24 cellular contexts compared by ENCODE assay signal in the genomic region with DNA sequence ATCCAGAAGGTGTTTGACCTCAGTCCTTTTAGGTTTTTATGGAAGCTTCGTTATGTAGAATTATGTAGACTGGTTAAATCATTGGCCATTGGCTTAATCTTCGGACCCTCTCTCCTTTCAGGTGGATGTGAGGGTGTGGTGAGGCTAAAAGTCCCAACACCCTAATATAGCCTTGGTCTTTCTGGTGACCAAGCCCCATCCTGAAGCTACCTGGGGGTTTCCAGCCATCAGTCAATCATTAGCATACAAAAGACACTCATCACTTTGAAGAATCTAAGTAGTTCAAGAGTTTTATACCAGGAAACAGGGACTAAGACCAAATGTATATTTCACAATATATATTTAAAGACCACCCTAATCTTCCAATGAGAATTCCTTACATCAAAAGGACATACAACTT. TPM values are rescaled to one million over a fixed set of nuclear protein-coding genes. Genes with fewer than 3 reads are reported as not detected.
A peak's percentile ranks its signal among the peaks of the same experiment; 100 is the strongest.
DNase-seq lines count a peak whose midpoint lies in the region; ATAC-seq and TF ChIP-seq lines count a peak whose summit lies in the region.
"Had no signal": no experiment of that assay in that cellular context is flagged by ENCODE, and none has a peak within 500 bp of the region (broad histone marks: within the 10 kb centered on the region; RNA-seq: fewer than 3 reads in every experiment).

No MANE protein-coding gene starts in this region.

- H3K9me3 Mint-ChIP-seq in neural progenitor cell = no peaks in the 10 kb centered on the region
- H3K9me3 Mint-ChIP-seq: CD4-positive, alpha-beta memory T cell; CD8-positive, alpha-beta memory T cell had no signal

- H3K4me1 Mint-ChIP-seq in neural progenitor cell = peaks cover 22% of the 10 kb centered on the region

- no peak overlapping the region for H3K4me2 ChIP-seq in neural progenitor cell
- H3K4me2 ChIP-seq: A549 had no signal

- H3K4me3 ChIP-seq in gastrocnemius medialis (peak overlapping the region in 1 of 4 donors; percentile 78), neural progenitor cell (no peak overlapping the region)
- H3K4me3 ChIP-seq: A549, GM12878 had no signal

- H3K4me1 ChIP-seq in gastrocnemius medialis = peaks cover 10 to 14% of the 10 kb centered on the region in 2 donors
- peaks cover 33% of the 10 kb centered on the region for H3K4me1 ChIP-seq in neural progenitor cell
- H3K4me1 ChIP-seq: A549 had no signal

- H3K27me3 ChIP-seq in gastrocnemius medialis = no peaks in the 10 kb centered on the region
- peaks cover 16% of the 10 kb centered on the region for H3K27me3 ChIP-seq in neural progenitor cell

- H3F3A ChIP-seq in neural progenitor cell (ENCODE audit: low read depth) = peaks cover 3% of the 10 kb centered on the region

- DNase-seq in gastrocnemius medialis (no peak), CD1c-positive myeloid dendritic cell (ENCODE audit: extremely low spot score) (no peak), neural progenitor cell (ENCODE audit: low spot score) (no peak)
- DNase-seq: AML-193; CD4-positive, alpha-beta memory T cell; CD4-positive, CD25-positive, alpha-beta regulatory T cell; CD8-positive, alpha-beta memory T cell; COR-L47; DMS 273 treated with DMSO at 0.1 percent for 48 hours; DMS153; DMS53; DMS79; DND-41; EL; GDM1 had no signal

- H3K9me3 ChIP-seq in gastrocnemius medialis (no peaks in the 10 kb centered on the region), neural progenitor cell (ENCODE audit: low read depth) (no peaks in the 10 kb centered on the region)
- H3K9me3 ChIP-seq: A549 had no signal

- H3K27me3 Mint-ChIP-seq in neural progenitor cell (ENCODE audit: insufficient read depth, low read depth) = peaks cover 9% of the 10 kb centered on the region

- no peak for TF ChIP-seq POLR2A in gastrocnemius medialis (IDR thresholded peaks at IDR 0.05)

- in situ Hi-C loops in gastrocnemius medialis (cut with MboI; ENCODE audit: low sequenced_read_pairs in 4 of 4) = loop anchor here in 1 of 4 donors (10.0 kb wide), 1 partner anchor 120 kb away; no protein-coding TSS in a partner anchor

- H3K27ac ChIP-seq in gastrocnemius medialis (peak overlapping the region; percentile 93 to 97 (median 96)), neural progenitor cell (no peak overlapping the region)
- H3K27ac ChIP-seq: A549; BLaER1 treated with 17β-estradiol and CSF1 and Interleukin-3, amounts not matched to agents 10 nM and 100 nM; C4-2B had no signal

- intact Hi-C loops in gastrocnemius medialis (cut with DNase I; ENCODE audit: low total_unique reads) = loop anchor here (5.0 to 10.0 kb wide), 5 partner anchors 103 to 1160 kb away; a partner anchor contains a TSS

- no peak overlapping the region for H2AFZ ChIP-seq in neural progenitor cell (replicated peaks)

- peaks cover 8% of the 10 kb centered on the region for H3K79me2 ChIP-seq in neural progenitor cell (ENCODE audit: low read depth)

- no peaks in the 10 kb centered on the region for H4K20me1 ChIP-seq in neural progenitor cell (ENCODE audit: low read depth)
- H4K20me1 ChIP-seq: BLaER1 treated with 17β-estradiol and CSF1 and Interleukin-3, amounts not matched to agents 10 nM and 100 nM had no signal

- H3K27ac Mint-ChIP-seq in neural progenitor cell = no peak overlapping the region
- H3K27ac Mint-ChIP-seq: B cell; CD4-positive, alpha-beta memory T cell; CD4-positive, CD25-positive, alpha-beta regulatory T cell; CD8-positive, alpha-beta memory T cell had no signal

- ATAC-seq in GM18508 (IDR thresholded peaks at IDR 0.05; ENCODE audit: insufficient read depth, unreplicated experiment) (peak; percentile 52), HG03432 (IDR thresholded peaks at IDR 0.05; ENCODE audit: unreplicated experiment) (peak; percentile 49), gastrocnemius medialis (no peak), esophagus mucosa (no peak)
- ATAC-seq: A549, GM12878 had no signal

- H3K9ac ChIP-seq in neural progenitor cell = no peak overlapping the region

- no peak overlapping the region for H3K4me3 Mint-ChIP-seq in neural progenitor cell
- H3K4me3 Mint-ChIP-seq: B cell; CD4-positive, alpha-beta memory T cell; CD4-positive, CD25-positive, alpha-beta regulatory T cell; CD8-positive, alpha-beta memory T cell had no signal

- H3K36me3 ChIP-seq in gastrocnemius medialis (peaks cover 0 to 24% of the 10 kb centered on the region in 2 donors), neural progenitor cell (no peaks in the 10 kb centered on the region)

- peaks cover 2% of the 10 kb centered on the region for H3K36me3 Mint-ChIP-seq in neural progenitor cell
- H3K36me3 Mint-ChIP-seq: CD4-positive, alpha-beta memory T cell; CD4-positive, CD25-positive, alpha-beta regulatory T cell; CD8-positive, alpha-beta memory T cell had no signal

- no peak for TF ChIP-seq CTCF in gastrocnemius medialis (IDR thresholded peaks at IDR 0.05 in 4 of 5, conservative IDR thresholded peaks at IDR 0.05 in 1 of 5)
- no peak for TF ChIP-seq CTCF in neural progenitor cell (IDR thresholded peaks at IDR 0.05)

RNA-seq across cellular contexts. Expression of a gene that starts 5.5 kb away (rescaled TPM):
- total RNA-seq in gastrocnemius medialis (10 to 100 TPM; 41.8 to 99.7 (median 69.9) TPM), esophagus mucosa (0.56 TPM), neural progenitor cell (ENCODE audit: low replicate concordance) (26.9 and 45.9 TPM in 2 replicates)
- total RNA-seq: B cell; CD4-positive, alpha-beta memory T cell; CD4-positive, CD25-positive, alpha-beta regulatory T cell; CD8-positive, alpha-beta memory T cell; Daoy had no signal

Comparison
In these comparisons a context has a peak if more than half of its experiments do, and no peak if none do; other contexts are left out.
1. ATAC-seq: peak in GM18508 (single experiment) and HG03432 (single experiment); none in gastrocnemius medialis (0 of 2) and esophagus mucosa (single experiment).
2. RNA of a gene that starts 5.5 kb away (total RNA-seq): 41.8 to 99.7 TPM in gastrocnemius medialis and 26.9 to 45.9 TPM in neural progenitor cell; 0.56 TPM in esophagus mucosa (single experiment); every median in the first group is over 10 times any median in the second.